In the genomic region with DNA sequence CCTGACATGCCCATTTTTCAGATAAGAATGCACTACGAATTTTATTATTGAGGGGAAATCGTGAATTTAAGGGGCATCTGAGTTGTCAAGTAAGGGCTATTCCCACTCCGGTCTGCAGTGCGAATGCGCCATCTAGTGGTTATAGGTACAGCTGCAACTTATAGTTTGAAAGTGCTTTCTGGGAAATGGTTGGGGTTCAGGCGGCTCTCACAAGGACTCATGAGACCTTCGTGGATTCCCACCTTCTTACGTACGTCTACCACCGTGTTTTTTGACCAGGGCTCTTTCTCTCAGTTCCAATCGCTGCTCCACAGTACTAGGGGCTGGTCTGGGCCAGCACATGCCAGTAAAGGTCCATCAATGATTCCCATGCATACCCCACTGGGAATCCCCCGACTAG, we compare ENCODE assay signal across 1 cellular context.
TF ChIP-seq lines count a peak whose summit lies in the region.

No MANE protein-coding gene starts in this region.

TF ChIP-seq in HepG2, 621 proteins besides CTCF, POLR2A, EP300 and RAD21:
- TF ChIP-seq, protein P1, sequence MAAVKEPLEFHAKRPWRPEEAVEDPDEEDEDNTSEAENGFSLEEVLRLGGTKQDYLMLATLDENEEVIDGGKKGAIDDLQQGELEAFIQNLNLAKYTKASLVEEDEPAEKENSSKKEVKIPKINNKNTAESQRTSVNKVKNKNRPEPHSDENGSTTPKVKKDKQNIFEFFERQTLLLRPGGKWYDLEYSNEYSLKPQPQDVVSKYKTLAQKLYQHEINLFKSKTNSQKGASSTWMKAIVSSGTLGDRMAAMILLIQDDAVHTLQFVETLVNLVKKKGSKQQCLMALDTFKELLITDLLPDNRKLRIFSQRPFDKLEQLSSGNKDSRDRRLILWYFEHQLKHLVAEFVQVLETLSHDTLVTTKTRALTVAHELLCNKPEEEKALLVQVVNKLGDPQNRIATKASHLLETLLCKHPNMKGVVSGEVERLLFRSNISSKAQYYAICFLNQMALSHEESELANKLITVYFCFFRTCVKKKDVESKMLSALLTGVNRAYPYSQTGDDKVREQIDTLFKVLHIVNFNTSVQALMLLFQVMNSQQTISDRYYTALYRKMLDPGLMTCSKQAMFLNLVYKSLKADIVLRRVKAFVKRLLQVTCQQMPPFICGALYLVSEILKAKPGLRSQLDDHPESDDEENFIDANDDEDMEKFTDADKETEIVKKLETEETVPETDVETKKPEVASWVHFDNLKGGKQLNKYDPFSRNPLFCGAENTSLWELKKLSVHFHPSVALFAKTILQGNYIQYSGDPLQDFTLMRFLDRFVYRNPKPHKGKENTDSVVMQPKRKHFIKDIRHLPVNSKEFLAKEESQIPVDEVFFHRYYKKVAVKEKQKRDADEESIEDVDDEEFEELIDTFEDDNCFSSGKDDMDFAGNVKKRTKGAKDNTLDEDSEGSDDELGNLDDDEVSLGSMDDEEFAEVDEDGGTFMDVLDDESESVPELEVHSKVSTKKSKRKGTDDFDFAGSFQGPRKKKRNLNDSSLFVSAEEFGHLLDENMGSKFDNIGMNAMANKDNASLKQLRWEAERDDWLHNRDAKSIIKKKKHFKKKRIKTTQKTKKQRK (IDR thresholded peaks at IDR 0.05; ENCODE audit: low read length): no peak
- no peak for TF ChIP-seq ZNF180 (CRISPR knock-in tag; IDR thresholded peaks at IDR 0.05; ENCODE audit: borderline replicate concordance, low read depth)
- peak; percentile 66 for TF ChIP-seq STAG1 (CRISPR knock-in tag; IDR thresholded peaks at IDR 0.05)
- TF ChIP-seq SMC3 (IDR thresholded peaks at IDR 0.05; ENCODE audit: low read length): peak; percentile 41; the same call in 1 of the 2 replicates
- TF ChIP-seq ZNF777 (CRISPR knock-in tag; IDR thresholded peaks at IDR 0.05): no peak
- no peak for TF ChIP-seq TGIF2 (CRISPR knock-in tag; IDR thresholded peaks at IDR 0.05)
- TF ChIP-seq PBX3 (CRISPR knock-in tag; IDR thresholded peaks at IDR 0.05; ENCODE audit: borderline replicate concordance): no peak
- TF ChIP-seq, protein P2, sequence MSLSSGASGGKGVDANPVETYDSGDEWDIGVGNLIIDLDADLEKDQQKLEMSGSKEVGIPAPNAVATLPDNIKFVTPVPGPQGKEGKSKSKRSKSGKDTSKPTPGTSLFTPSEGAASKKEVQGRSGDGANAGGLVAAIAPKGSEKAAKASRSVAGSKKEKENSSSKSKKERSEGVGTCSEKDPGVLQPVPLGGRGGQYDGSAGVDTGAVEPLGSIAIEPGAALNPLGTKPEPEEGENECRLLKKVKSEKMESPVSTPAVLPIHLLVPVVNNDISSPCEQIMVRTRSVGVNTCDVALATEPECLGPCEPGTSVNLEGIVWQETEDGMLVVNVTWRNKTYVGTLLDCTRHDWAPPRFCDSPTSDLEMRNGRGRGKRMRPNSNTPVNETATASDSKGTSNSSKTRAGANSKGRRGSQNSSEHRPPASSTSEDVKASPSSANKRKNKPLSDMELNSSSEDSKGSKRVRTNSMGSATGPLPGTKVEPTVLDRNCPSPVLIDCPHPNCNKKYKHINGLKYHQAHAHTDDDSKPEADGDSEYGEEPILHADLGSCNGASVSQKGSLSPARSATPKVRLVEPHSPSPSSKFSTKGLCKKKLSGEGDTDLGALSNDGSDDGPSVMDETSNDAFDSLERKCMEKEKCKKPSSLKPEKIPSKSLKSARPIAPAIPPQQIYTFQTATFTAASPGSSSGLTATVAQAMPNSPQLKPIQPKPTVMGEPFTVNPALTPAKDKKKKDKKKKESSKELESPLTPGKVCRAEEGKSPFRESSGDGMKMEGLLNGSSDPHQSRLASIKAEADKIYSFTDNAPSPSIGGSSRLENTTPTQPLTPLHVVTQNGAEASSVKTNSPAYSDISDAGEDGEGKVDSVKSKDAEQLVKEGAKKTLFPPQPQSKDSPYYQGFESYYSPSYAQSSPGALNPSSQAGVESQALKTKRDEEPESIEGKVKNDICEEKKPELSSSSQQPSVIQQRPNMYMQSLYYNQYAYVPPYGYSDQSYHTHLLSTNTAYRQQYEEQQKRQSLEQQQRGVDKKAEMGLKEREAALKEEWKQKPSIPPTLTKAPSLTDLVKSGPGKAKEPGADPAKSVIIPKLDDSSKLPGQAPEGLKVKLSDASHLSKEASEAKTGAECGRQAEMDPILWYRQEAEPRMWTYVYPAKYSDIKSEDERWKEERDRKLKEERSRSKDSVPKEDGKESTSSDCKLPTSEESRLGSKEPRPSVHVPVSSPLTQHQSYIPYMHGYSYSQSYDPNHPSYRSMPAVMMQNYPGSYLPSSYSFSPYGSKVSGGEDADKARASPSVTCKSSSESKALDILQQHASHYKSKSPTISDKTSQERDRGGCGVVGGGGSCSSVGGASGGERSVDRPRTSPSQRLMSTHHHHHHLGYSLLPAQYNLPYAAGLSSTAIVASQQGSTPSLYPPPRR (CRISPR knock-in tag; IDR thresholded peaks at IDR 0.05; ENCODE audit: borderline replicate concordance): no peak
- no peak for TF ChIP-seq TBL1XR1 (IDR thresholded peaks at IDR 0.05; ENCODE audit: borderline replicate concordance, low read length, partially characterized antibody)
- no peak for TF ChIP-seq TOPORS (CRISPR knock-in tag; IDR thresholded peaks at IDR 0.05)
TF ChIP-seq in HepG2: peak in this region for 2.
